ENCODE assay signal across 15 cellular contexts in genomic region chr7:74221713-74222112, GRCh38.
"Had no signal": no experiment of that assay in that cellular context is flagged by ENCODE, and none has a peak within 500 bp of the region (broad histone marks: within the 10 kb centered on the region; RNA-seq: fewer than 3 reads in every experiment).

No MANE protein-coding gene starts in this region.

- H3K36me3 ChIP-seq: breast epithelium had no signal

- H3K27ac ChIP-seq: breast epithelium, esophagus muscularis mucosa had no signal

- H3K4me3 Mint-ChIP-seq: activated B cell treated with CpG ODN at 0.5 μM for 24 hours; activated CD4-positive, alpha-beta memory T cell treated with anti-CD3 and anti-CD28 coated beads for 36 hours; activated naive CD4-positive, alpha-beta T cell treated with anti-CD3 and anti-CD28 coated beads for 36 hours; activated naive CD8-positive, alpha-beta T cell treated with anti-CD3 and anti-CD28 coated beads, Interleukin-2, amount 10 ng/mL, durations not matched to agents 7 days and 5 days; central memory CD8-positive, alpha-beta T cell had no signal

- DNase-seq: activated B cell treated with CpG ODN at 0.5 μM for 24 hours; activated CD4-positive, alpha-beta memory T cell treated with anti-CD3 and anti-CD28 coated beads for 36 hours; activated CD4-positive, alpha-beta T cell treated with anti-CD3 and anti-CD28 coated beads for 4 hours; activated effector memory CD4-positive, alpha-beta T cell treated with Interleukin-2 at 50 U/mL for 16 hours; activated naive CD4-positive, alpha-beta T cell treated with anti-CD3 and anti-CD28 coated beads for 36 hours; activated naive CD8-positive, alpha-beta T cell treated with anti-CD3 and anti-CD28 coated beads, Interleukin-2, amount 10 ng/mL, durations not matched to agents 7 days and 5 days; activated T-cell treated with anti-CD3 and anti-CD28 coated beads, Interleukin-2, amount 50 U/mL, for 48 hours; amniotic stem cell; glutamatergic neuron; stimulated activated CD4-positive, alpha-beta T cell treated with anti-CD3 and anti-CD28 coated beads, Interleukin-2, amount 100 ng/mL, for 48 hours; stimulated activated CD8-positive, alpha-beta memory T cell treated with anti-CD3 and anti-CD28 coated beads, Interleukin-4, amount 100 ng/mL, for 48 hours; stimulated activated naive CD8-positive, alpha-beta T cell treated with anti-CD3 and anti-CD28 coated beads, Interleukin-15, Interleukin-2, amounts not matched to agents 100 U/mL and 50 U/mL, for 24 hours had no signal

- H3K9me3 ChIP-seq: breast epithelium, esophagus muscularis mucosa had no signal

- H3K4me3 ChIP-seq: breast epithelium, esophagus muscularis mucosa had no signal

- H3K4me1 ChIP-seq: breast epithelium, esophagus muscularis mucosa had no signal

- H3K27ac Mint-ChIP-seq: activated CD4-positive, alpha-beta memory T cell treated with anti-CD3 and anti-CD28 coated beads for 36 hours; activated naive CD4-positive, alpha-beta T cell treated with anti-CD3 and anti-CD28 coated beads for 36 hours; activated naive CD8-positive, alpha-beta T cell treated with anti-CD3 and anti-CD28 coated beads, Interleukin-2, amount 10 ng/mL, durations not matched to agents 7 days and 5 days had no signal

- H3K9me3 Mint-ChIP-seq: activated B cell treated with CpG ODN at 0.5 μM for 24 hours; activated CD4-positive, alpha-beta memory T cell treated with anti-CD3 and anti-CD28 coated beads for 36 hours; activated naive CD4-positive, alpha-beta T cell treated with anti-CD3 and anti-CD28 coated beads for 36 hours; activated naive CD8-positive, alpha-beta T cell treated with anti-CD3 and anti-CD28 coated beads, Interleukin-2, amount 10 ng/mL, durations not matched to agents 7 days and 5 days; central memory CD8-positive, alpha-beta T cell had no signal

- ATAC-seq: stimulated activated naive CD8-positive, alpha-beta T cell treated with anti-CD3 and anti-CD28 coated beads, Interleukin-15, Interleukin-2, amounts not matched to agents 100 U/mL and 50 U/mL, for 24 hours had no signal

- H3K27me3 ChIP-seq: breast epithelium, esophagus muscularis mucosa had no signal

- H3K27me3 Mint-ChIP-seq: activated B cell treated with CpG ODN at 0.5 μM for 24 hours; activated CD4-positive, alpha-beta memory T cell treated with anti-CD3 and anti-CD28 coated beads for 36 hours; activated naive CD8-positive, alpha-beta T cell treated with anti-CD3 and anti-CD28 coated beads, Interleukin-2, amount 10 ng/mL, durations not matched to agents 7 days and 5 days; central memory CD8-positive, alpha-beta T cell had no signal
